1 cellular context compared by ENCODE assay signal in genomic region chr20:51695574-51696303, GRCh38.
TF ChIP-seq lines count a peak whose summit lies in the region.

No MANE protein-coding gene starts in this region.

TF ChIP-seq in SK-N-SH, 30 proteins besides CTCF, POLR2A, EP300 and RAD21 (continued from another document):
- TF ChIP-seq IRF3 (IDR thresholded peaks at IDR 0.05; ENCODE audit: low read depth, low read length) = no peak
- 0 out of 2 replicates have a peak, but pooled peaks have one; percentile 7 for TF ChIP-seq RFX5 (IDR thresholded peaks at IDR 0.05; ENCODE audit: low read length)
